17 cellular contexts compared by ENCODE assay signal in genomic region chr6:34230653-34231351, GRCh38. TPM values are rescaled to one million over a fixed set of nuclear protein-coding genes. Genes with fewer than 3 reads are reported as not detected.
A peak's percentile ranks its signal among the peaks of the same experiment; 100 is the strongest.
DNase-seq lines count a peak whose midpoint lies in the region; ATAC-seq, FAIRE-seq and TF ChIP-seq lines count a peak whose summit lies in the region.
"Had no signal": no experiment of that assay in that cellular context is flagged by ENCODE, and none has a peak within 500 bp of the region (broad histone marks: within the 10 kb centered on the region; RNA-seq: fewer than 3 reads in every experiment).

No MANE protein-coding gene starts in this region.

- DNase-seq in AG04450 (ENCODE audit: low read depth, low spot score) (no peak), ELR (ENCODE audit: low read depth) (peak; percentile 51), T-helper 17 cell (no peak), kidney (peak; percentile 39), dermis blood vessel endothelial cell (no peak), pons (ENCODE audit: low spot score) (no peak), small intestine (no peak)
- DNase-seq: activated CD8-positive, alpha-beta memory T cell treated with anti-CD3 and anti-CD28 coated beads, Interleukin-2, amount 10 ng/mL, durations not matched to agents 7 days and 5 days; activated naive CD4-positive, alpha-beta T cell; hippocampal formation; mucosa of descending colon; NCI-H1694 treated with DMSO at 0.1 percent for 48 hours had no signal

- H3K4me3 Mint-ChIP-seq in T-helper 17 cell, result no peak overlapping the region
- H3K4me3 Mint-ChIP-seq: activated CD8-positive, alpha-beta memory T cell treated with anti-CD3 and anti-CD28 coated beads, Interleukin-2, amount 10 ng/mL, durations not matched to agents 7 days and 5 days; stimulated activated naive CD8-positive, alpha-beta T cell treated with anti-CD3 and anti-CD28 coated beads, Interleukin-15, Interleukin-2, amounts not matched to agents 100 ng/mL and 50 ng/mL, for 24 hours had no signal

- ATAC-seq in T-helper 17 cell, result no peak
- no peak for ATAC-seq in HG02981 (IDR thresholded peaks at IDR 0.05; ENCODE audit: unreplicated experiment)
- ATAC-seq: activated CD8-positive, alpha-beta memory T cell treated with anti-CD3 and anti-CD28 coated beads, Interleukin-2, amount 10 ng/mL, durations not matched to agents 7 days and 5 days; mucosa of descending colon had no signal

- H3K36me3 Mint-ChIP-seq in T-helper 17 cell (ENCODE audit: low read depth), result no peaks in the 10 kb centered on the region
- H3K36me3 Mint-ChIP-seq: activated CD8-positive, alpha-beta memory T cell treated with anti-CD3 and anti-CD28 coated beads, Interleukin-2, amount 10 ng/mL, durations not matched to agents 7 days and 5 days had no signal

- peak overlapping the region; percentile 41 for H3K27ac Mint-ChIP-seq in T-helper 17 cell
- H3K27ac Mint-ChIP-seq: activated CD8-positive, alpha-beta memory T cell treated with anti-CD3 and anti-CD28 coated beads, Interleukin-2, amount 10 ng/mL, durations not matched to agents 7 days and 5 days; stimulated activated naive CD8-positive, alpha-beta T cell treated with anti-CD3 and anti-CD28 coated beads, Interleukin-15, Interleukin-2, amounts not matched to agents 100 ng/mL and 50 ng/mL, for 24 hours had no signal

- CTCF ChIA-PET in AG04450 (lab: Charles Lee), result no interaction called here

- WGBS in small intestine, 3 donors, result 83 to 86% (median 84%) methylated on average over 4 of the region's 4 CpGs

- FAIRE-seq in kidney (lab: Jason Lieb, UNC) (no peak), small intestine (lab: Jason Lieb, UNC) (no peak)

- H3K9me3 ChIP-seq in AG04450 (ENCODE audit: control insufficient read depth, insufficient read depth, low read length) (no peaks in the 10 kb centered on the region; the same call in 1 of the 2 replicates), T-helper 17 cell (ENCODE audit: control insufficient read depth, low read length, poor library complexity, severe bottlenecking) (no peaks in the 10 kb centered on the region), kidney (ENCODE audit: control insufficient read depth in 1 of 2, low read length in 2 of 2) (no peaks in the 10 kb centered on the region), small intestine (ENCODE audit: control insufficient read depth, low read depth) (no peaks in the 10 kb centered on the region)
- H3K9me3 ChIP-seq: mucosa of descending colon had no signal

- H3K4me1 ChIP-seq in kidney (ENCODE audit: control insufficient read depth in 1 of 2, insufficient read depth in 1 of 2, low read depth in 1 of 2, low read length in 2 of 2) (no peaks in the 10 kb centered on the region), small intestine (ENCODE audit: control insufficient read depth in 2 of 2, insufficient read depth in 1 of 2, low read depth in 1 of 2, low read length in 1 of 2) (no peaks in the 10 kb centered on the region)

- H3K36me3 ChIP-seq in kidney (ENCODE audit: control insufficient read depth in 1 of 2, insufficient read depth in 2 of 2, low read length in 2 of 2), result no peaks in the 10 kb centered on the region
- H3K36me3 ChIP-seq in small intestine (ENCODE audit: control insufficient read depth in 2 of 2, insufficient read depth in 2 of 2, low read length in 2 of 2), result no peaks in the 10 kb centered on the region

- no peaks in the 10 kb centered on the region for H3K27me3 ChIP-seq in AG04450 (ENCODE audit: control insufficient read depth, insufficient read depth, low read length)
- no peaks in the 10 kb centered on the region for H3K27me3 ChIP-seq in small intestine (ENCODE audit: control insufficient read depth in 2 of 2, insufficient read depth in 2 of 2, low read length in 2 of 2)

- TF ChIP-seq CTCF in AG04450 (IDR thresholded peaks at IDR 0.05; ENCODE audit: low read depth, low read length), result no peak
- no peak for TF ChIP-seq CTCF in kidney (IDR thresholded peaks at IDR 0.05; ENCODE audit: borderline replicate concordance, extremely low read depth, insufficient read depth)

- no peak overlapping the region for H3K9ac ChIP-seq in kidney (ENCODE audit: low read length in 2 of 2)

- POLR2A ChIA-PET in AG04450 (lab: Yijun Ruan, JAX), result interaction anchor here (0.6 kb wide), 1 partner anchor 603 kb away, joined by 3 read pairs; no protein-coding TSS in a partner anchor

- H3K27me3 Mint-ChIP-seq in T-helper 17 cell, result no peaks in the 10 kb centered on the region
- H3K27me3 Mint-ChIP-seq: activated CD8-positive, alpha-beta memory T cell treated with anti-CD3 and anti-CD28 coated beads, Interleukin-2, amount 10 ng/mL, durations not matched to agents 7 days and 5 days; stimulated activated naive CD8-positive, alpha-beta T cell treated with anti-CD3 and anti-CD28 coated beads, Interleukin-15, Interleukin-2, amounts not matched to agents 100 ng/mL and 50 ng/mL, for 24 hours had no signal

- no peak overlapping the region for H3K4me3 ChIP-seq in AG04450 (ENCODE audit: low read depth, low read length)
- no peak overlapping the region for H3K4me3 ChIP-seq in kidney (ENCODE audit: low read length in 2 of 2)
- no peak overlapping the region for H3K4me3 ChIP-seq in small intestine (ENCODE audit: low read depth in 1 of 2, low read length in 2 of 2)
- H3K4me3 ChIP-seq: mucosa of descending colon, smooth muscle cell had no signal

- intact Hi-C loops in kidney (cut with DNase I), result no loop called here

- peaks cover 4% of the 10 kb centered on the region for H3K4me1 Mint-ChIP-seq in T-helper 17 cell

- H3K27ac ChIP-seq in AG04450 (ENCODE audit: low read depth, low read length) (peak overlapping the region; percentile 52), kidney (ENCODE audit: low read depth in 2 of 2, low read length in 2 of 2) (no peak overlapping the region), small intestine (ENCODE audit: low read depth in 1 of 2, low read length in 1 of 2) (no peak overlapping the region)
- H3K27ac ChIP-seq: HL-60, VCaP had no signal

RNA-seq across cellular contexts. Expression of gene HMGA1, which starts 5.9 kb away (rescaled TPM):
- polyA plus RNA-seq in AG04450 (2011; rRNA removed) (142 and 197 TPM in 2 replicates), kidney (ENCODE audit: insufficient read depth, low read depth, low replicate concordance) (27.1 TPM), small intestine (100 to 1,000 TPM in 2 of 3 donors, 10 to 100 TPM in 1; 77.6 to 476 (median 130) TPM)
- polyA minus RNA-seq in AG04450 (2011; rRNA and poly(A)+ RNA removed), result 127 and 146 TPM in 2 replicates
- total RNA-seq in T-helper 17 cell (10 to 100 TPM; 87.5 to 90.3 TPM), kidney (46.5 TPM), dermis blood vessel endothelial cell (46.5 and 229 TPM in 2 replicates)

RNA-seq across cellular contexts. Expression of gene SMIM29, which starts 18.0 kb away (rescaled TPM):
- 11.3 and 17.2 TPM in 2 replicates for polyA plus RNA-seq in AG04450 (2011; rRNA removed)
- polyA minus RNA-seq in AG04450 (2011; rRNA and poly(A)+ RNA removed), result 12.6 and 16.0 TPM in 2 replicates
- 10 to 100 TPM; 24.3 to 29.2 TPM for total RNA-seq in T-helper 17 cell
- 22.6 TPM for total RNA-seq in kidney
- polyA plus RNA-seq in kidney (ENCODE audit: insufficient read depth, low read depth, low replicate concordance), result 53.5 TPM
- 16.4 and 24.3 TPM in 2 replicates for total RNA-seq in dermis blood vessel endothelial cell
- 10 to 100 TPM; 19.5 to 27.3 (median 23.5) TPM for polyA plus RNA-seq in small intestine

Comparison
In these comparisons a context has a peak if more than half of its experiments do, and no peak if none do; other contexts are left out.
1. DNase-seq: peak in ELR (single experiment) and kidney (single experiment); none in AG04450 (single experiment), T-helper 17 cell (0 of 3), dermis blood vessel endothelial cell (single experiment), pons (single experiment) and small intestine (single experiment).